16 cellular contexts compared by ENCODE assay signal in the genomic region with DNA sequence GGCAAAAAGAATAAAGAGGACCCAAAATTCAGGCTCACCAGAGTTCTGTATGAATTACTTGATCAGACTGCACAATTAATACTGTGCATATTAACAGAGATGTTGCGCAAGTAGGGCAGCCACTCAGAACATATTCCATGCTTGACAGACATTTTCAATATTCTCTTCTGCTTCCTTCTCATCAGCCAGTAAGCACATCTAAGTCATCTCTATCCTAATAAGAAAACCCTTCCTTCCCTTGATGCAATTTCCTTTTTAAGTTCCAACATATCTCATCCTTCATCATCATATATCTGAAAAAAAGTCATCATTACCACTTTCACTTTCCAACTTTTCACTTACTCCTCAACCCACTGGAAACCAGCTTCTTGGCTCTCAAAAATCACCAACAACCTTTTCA. TPM values are rescaled to one million over a fixed set of nuclear protein-coding genes. Genes with fewer than 3 reads are reported as not detected.
DNase-seq lines count a peak whose midpoint lies in the region; ATAC-seq and TF ChIP-seq lines count a peak whose summit lies in the region.
"Had no signal": no experiment of that assay in that cellular context is flagged by ENCODE, and none has a peak within 500 bp of the region (broad histone marks: within the 10 kb centered on the region; RNA-seq: fewer than 3 reads in every experiment).

No MANE protein-coding gene starts in this region.

- H3K4me3 ChIP-seq in CD4-positive, alpha-beta memory T cell (ENCODE audit: low read length in 2 of 2), result no peak overlapping the region
- H3K4me3 ChIP-seq: SJSA1, upper lobe of right lung had no signal

- peaks cover 13% of the 10 kb centered on the region for H3K4me1 ChIP-seq in CD4-positive, alpha-beta memory T cell (ENCODE audit: insufficient read depth, low read length)
- H3K4me1 ChIP-seq: SJSA1, upper lobe of right lung had no signal

- H3K27me3 Mint-ChIP-seq in activated CD4-positive, alpha-beta T cell treated with anti-CD3 and anti-CD28 coated beads for 36 hours, result no peaks in the 10 kb centered on the region
- no peaks in the 10 kb centered on the region for H3K27me3 Mint-ChIP-seq in T-helper 17 cell
- H3K27me3 Mint-ChIP-seq in stimulated activated naive B cell treated with anti-CD40 and anti-IgM and Interleukin-4, amounts not matched to agents 10 μg/mL and 1 μg/mL and 100 μg/mL, for 72 hours, result peaks cover 0 to 4% of the 10 kb centered on the region in 2 donors
- H3K27me3 Mint-ChIP-seq in CD4-positive, alpha-beta memory T cell, result no peaks in the 10 kb centered on the region
- H3K27me3 Mint-ChIP-seq: effector memory CD8-positive, alpha-beta T cell had no signal

- peaks cover 25% of the 10 kb centered on the region for H3K4me1 Mint-ChIP-seq in activated CD4-positive, alpha-beta T cell treated with anti-CD3 and anti-CD28 coated beads for 36 hours
- H3K4me1 Mint-ChIP-seq in T-helper 17 cell, result peaks cover 9% of the 10 kb centered on the region
- H3K4me1 Mint-ChIP-seq in stimulated activated naive B cell treated with anti-CD40 and anti-IgM and Interleukin-4, amounts not matched to agents 10 μg/mL and 1 μg/mL and 100 μg/mL, for 72 hours, result peaks cover 20% of the 10 kb centered on the region in 2 donors
- peaks cover 7 to 25% (median 17%) of the 10 kb centered on the region in 4 donors for H3K4me1 Mint-ChIP-seq in CD4-positive, alpha-beta memory T cell

- H3K27ac ChIP-seq in CD4-positive, alpha-beta memory T cell (ENCODE audit: low read depth, low read length), result no peak overlapping the region
- H3K27ac ChIP-seq: SJSA1, upper lobe of right lung had no signal

- H3K9me3 Mint-ChIP-seq in activated CD4-positive, alpha-beta T cell treated with anti-CD3 and anti-CD28 coated beads for 36 hours (ENCODE audit: low read depth), result no peaks in the 10 kb centered on the region
- no peaks in the 10 kb centered on the region for H3K9me3 Mint-ChIP-seq in stimulated activated naive B cell treated with anti-CD40 and anti-IgM and Interleukin-4, amounts not matched to agents 10 μg/mL and 1 μg/mL and 100 μg/mL, for 72 hours
- H3K9me3 Mint-ChIP-seq in CD4-positive, alpha-beta memory T cell, result no peaks in the 10 kb centered on the region
- H3K9me3 Mint-ChIP-seq: effector memory CD8-positive, alpha-beta T cell had no signal

- CTCF ChIA-PET in activated CD4-positive, alpha-beta T cell treated with anti-CD3 and anti-CD28 coated beads for 36 hours (lab: Charles Lee), result interaction anchor here (1.0 kb wide), 1 partner anchor 10 kb away, joined by 3 read pairs; no protein-coding TSS in a partner anchor
- CTCF ChIA-PET in CD4-positive, alpha-beta memory T cell (lab: Charles Lee; ENCODE audit: partially characterized antibody), result no interaction called here

- no peaks in the 10 kb centered on the region for H3K9me3 ChIP-seq in T-helper 17 cell (ENCODE audit: control insufficient read depth, low read length, poor library complexity, severe bottlenecking)
- H3K9me3 ChIP-seq in CD4-positive, alpha-beta memory T cell (ENCODE audit: control insufficient read depth in 1 of 2, low read length in 2 of 2), result no peaks in the 10 kb centered on the region
- H3K9me3 ChIP-seq: SJSA1, upper lobe of right lung had no signal

- POLR2A ChIA-PET in activated CD4-positive, alpha-beta T cell treated with anti-CD3 and anti-CD28 coated beads for 36 hours (lab: Charles Lee), result no interaction called here
- POLR2A ChIA-PET in CD4-positive, alpha-beta memory T cell (lab: Charles Lee; ENCODE audit: partially characterized antibody), result interaction anchor here (1.0 kb wide), 1 partner anchor 13 kb away, joined by 4 read pairs; no protein-coding TSS in a partner anchor

- no peaks in the 10 kb centered on the region for H3K27me3 ChIP-seq in CD4-positive, alpha-beta memory T cell (ENCODE audit: insufficient read depth, low read length)
- H3K27me3 ChIP-seq: SJSA1, upper lobe of right lung had no signal

- no peaks in the 10 kb centered on the region for H3K36me3 ChIP-seq in CD4-positive, alpha-beta memory T cell (ENCODE audit: insufficient read depth, low read length)
- H3K36me3 ChIP-seq: SJSA1, upper lobe of right lung had no signal

- H3K27ac Mint-ChIP-seq in activated CD4-positive, alpha-beta T cell treated with anti-CD3 and anti-CD28 coated beads for 36 hours, result peak overlapping the region; percentile 67
- no peak overlapping the region for H3K27ac Mint-ChIP-seq in T-helper 17 cell
- peak overlapping the region; percentile 87 for H3K27ac Mint-ChIP-seq in stimulated activated naive B cell treated with anti-CD40 and anti-IgM and Interleukin-4, amounts not matched to agents 10 μg/mL and 1 μg/mL and 100 μg/mL, for 72 hours
- peak overlapping the region in 1 of 7 donors; percentile 65 for H3K27ac Mint-ChIP-seq in CD4-positive, alpha-beta memory T cell

- peak; percentile 47 for ATAC-seq in activated CD4-positive, alpha-beta T cell treated with anti-CD3 and anti-CD28 coated beads for 36 hours
- ATAC-seq in T-helper 17 cell (no peak), GM19463 (IDR thresholded peaks at IDR 0.05; ENCODE audit: unreplicated experiment) (no peak), GM18873 (IDR thresholded peaks at IDR 0.05; ENCODE audit: low FRiP score, unreplicated experiment) (no peak)
- no peak for ATAC-seq in stimulated activated naive B cell treated with anti-CD40 and anti-IgM and Interleukin-4, amounts not matched to agents 10 μg/mL and 1 μg/mL and 100 μg/mL, for 72 hours (replicated peaks)
- ATAC-seq: effector memory CD8-positive, alpha-beta T cell; upper lobe of right lung had no signal

- no peak for DNase-seq in activated CD4-positive, alpha-beta T cell treated with anti-CD3 and anti-CD28 coated beads for 36 hours
- no peak for DNase-seq in activated CD4-positive, alpha-beta T cell treated with anti-CD3 and anti-CD28 coated beads, Interleukin-2, amount 50 U/mL, for 4 hours
- DNase-seq in T-helper 17 cell, result no peak
- DNase-seq in erythroblast (lab: John Stamatoyannopoulos, UW), result peak; percentile 20 to 53
- DNase-seq in stimulated activated naive B cell treated with anti-CD40 and anti-IgM and Interleukin-4, amounts not matched to agents 10 μg/mL and 1 μg/mL and 100 μg/mL, for 72 hours, result no peak
- no peak for DNase-seq in CD4-positive, alpha-beta memory T cell
- DNase-seq: activated CD4-positive, alpha-beta T cell treated with anti-CD3 and anti-CD28 coated beads for 4 hours; cerebellar nuclear complex; effector memory CD8-positive, alpha-beta T cell; hippocampal formation; NCI-H2029; stimulated activated naive CD4-positive, alpha-beta T cell treated with Interleukin-2 at 50 U/mL for 16 hours; upper lobe of right lung had no signal

- intact Hi-C loops in activated CD4-positive, alpha-beta T cell treated with anti-CD3 and anti-CD28 coated beads for 36 hours (cut with DNase I, micrococcal nuclease), result no loop called here
- intact Hi-C loops in CD4-positive, alpha-beta memory T cell (cut with micrococcal nuclease), result loop anchor here (2.0 kb wide), 1 partner anchor 14 kb away; a partner anchor contains a TSS

- peak overlapping the region; percentile 33 for H3K4me3 Mint-ChIP-seq in activated CD4-positive, alpha-beta T cell treated with anti-CD3 and anti-CD28 coated beads for 36 hours
- H3K4me3 Mint-ChIP-seq in T-helper 17 cell, result peak overlapping the region; percentile 33
- H3K4me3 Mint-ChIP-seq in stimulated activated naive B cell treated with anti-CD40 and anti-IgM and Interleukin-4, amounts not matched to agents 10 μg/mL and 1 μg/mL and 100 μg/mL, for 72 hours, result peak overlapping the region; percentile 58 to 70
- H3K4me3 Mint-ChIP-seq in CD4-positive, alpha-beta memory T cell, result peak overlapping the region in 3 of 8 donors; percentile 5 to 60 (median 7)

- no peaks in the 10 kb centered on the region for H3K36me3 Mint-ChIP-seq in activated CD4-positive, alpha-beta T cell treated with anti-CD3 and anti-CD28 coated beads for 36 hours (ENCODE audit: low read depth)
- no peaks in the 10 kb centered on the region for H3K36me3 Mint-ChIP-seq in T-helper 17 cell (ENCODE audit: low read depth)
- peaks cover 0 to 2% of the 10 kb centered on the region in 2 donors for H3K36me3 Mint-ChIP-seq in stimulated activated naive B cell treated with anti-CD40 and anti-IgM and Interleukin-4, amounts not matched to agents 10 μg/mL and 1 μg/mL and 100 μg/mL, for 72 hours
- H3K36me3 Mint-ChIP-seq in CD4-positive, alpha-beta memory T cell, result no peaks in the 10 kb centered on the region

- TF ChIP-seq POLR2A in erythroblast (IDR thresholded peaks at IDR 0.05; ENCODE audit: low read length), result no peak

RNA-seq across cellular contexts. Expression of a gene that starts 14.3 kb away (rescaled TPM):
- 10 to 100 TPM; 15.3 to 19.3 TPM for total RNA-seq in activated CD4-positive, alpha-beta T cell treated with anti-CD3 and anti-CD28 coated beads for 36 hours
- total RNA-seq in T-helper 17 cell, result 10 to 100 TPM; 32.5 to 34.1 TPM
- 10 to 100 TPM; 36.6 to 39.6 TPM for total RNA-seq in CD4-positive, alpha-beta memory T cell
- 10 to 100 TPM; 32.2 to 40.1 TPM for polyA plus RNA-seq in CD4-positive, alpha-beta memory T cell

Comparison
In these comparisons a context has a peak if more than half of its experiments do, and no peak if none do; other contexts are left out.
1. DNase-seq: peak in erythroblast (2 of 2); none in activated CD4-positive, alpha-beta T cell treated with anti-CD3 and anti-CD28 coated beads for 36 hours (single experiment), activated CD4-positive, alpha-beta T cell treated with anti-CD3 and anti-CD28 coated beads, Interleukin-2, amount 50 U/mL, for 4 hours (0 of 2), T-helper 17 cell (0 of 3), stimulated activated naive B cell treated with anti-CD40 and anti-IgM and Interleukin-4, amounts not matched to agents 10 μg/mL and 1 μg/mL and 100 μg/mL, for 72 hours (single experiment) and CD4-positive, alpha-beta memory T cell (0 of 5).